Comparison of ENCODE assay signal across 1 cellular context in genomic region chr4:6848717-6849305, GRCh38.
TF ChIP-seq lines count a peak whose summit lies in the region.

No MANE protein-coding gene starts in this region.

TF ChIP-seq in GM23338, 12 proteins besides CTCF, POLR2A, EP300 and RAD21 (continued from another document):
- TF ChIP-seq REST (IDR thresholded peaks at IDR 0.05; ENCODE audit: unreplicated experiment) (no peak), POLR2AphosphoS5 (IDR thresholded peaks at IDR 0.05; ENCODE audit: low read depth) (no peak), ZNF114 (CRISPR knock-in tag; IDR thresholded peaks at IDR 0.05) (no peak), EZH2 (IDR thresholded peaks at IDR 0.05; ENCODE audit: low read depth, unreplicated experiment) (no peak), ZNF331 (CRISPR knock-in tag; IDR thresholded peaks at IDR 0.05; ENCODE audit: low read depth) (no peak), ETS1 (IDR thresholded peaks at IDR 0.05) (no peak), ZNF462 (CRISPR knock-in tag; IDR thresholded peaks at IDR 0.05) (no peak)
TF ChIP-seq in GM23338: peak in this region for 0.
